In the genomic region with DNA sequence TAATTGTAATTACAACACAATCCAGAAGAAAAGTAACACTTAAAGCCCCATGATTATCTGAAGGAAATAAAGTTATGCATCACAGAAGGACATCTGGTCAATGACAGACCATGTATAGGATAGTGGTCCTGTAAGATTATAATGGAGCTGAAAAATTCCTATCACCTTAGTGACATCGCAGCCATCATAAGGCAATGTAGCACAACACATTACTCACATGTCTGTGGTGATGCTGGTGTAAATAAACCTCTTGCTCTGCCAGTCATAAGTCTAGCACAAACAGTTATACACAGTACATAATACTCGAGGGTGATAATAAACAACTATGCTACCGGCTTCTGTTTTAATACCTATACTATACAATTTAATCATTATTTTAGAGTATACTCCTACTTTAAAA, we compare ENCODE assay signal across 22 cellular contexts. TPM values are rescaled to one million over a fixed set of nuclear protein-coding genes. Genes with fewer than 3 reads are reported as not detected.
"Had no signal": no experiment of that assay in that cellular context is flagged by ENCODE, and none has a peak within 500 bp of the region (broad histone marks: within the 10 kb centered on the region; RNA-seq: fewer than 3 reads in every experiment).

No MANE protein-coding gene starts in this region.

- H3K4me3 Mint-ChIP-seq: central memory CD8-positive, alpha-beta T cell; natural killer cell treated with Interleukin-12 subunit alpha and Interleukin-12 subunit beta and Interleukin-15 and Interleukin-18, amount 100 ng/mL, for 72 hours had no signal

- DNase-seq: activated CD4-positive, alpha-beta T cell treated with anti-CD3 and anti-CD28 coated beads for 1 hour; activated CD4-positive, alpha-beta T cell treated with anti-CD3 and anti-CD28 coated beads, Interleukin-2, amount 50 U/mL, for 1 hour; activated gamma-delta T cell treated with Interleukin-2 at 50 U/mL for 16 hours; activated T-cell treated with anti-CD3 and anti-CD28 coated beads, Interleukin-2, amount 50 U/mL, for 1 hour; colonic mucosa; dorsolateral prefrontal cortex; esophagus squamous epithelium; left ventricle myocardium superior; mammary epithelial cell; right cardiac atrium; stimulated activated CD4-positive, alpha-beta T cell treated with anti-CD3 and anti-CD28 coated beads, Interleukin-12 subunit alpha, Interleukin-12 subunit beta, amount 100 ng/mL, for 4 hours; stimulated activated CD4-positive, alpha-beta T cell treated with anti-CD3 and anti-CD28 coated beads, Interleukin-4, amount 100 ng/mL, for 4 hours; stimulated activated naive CD8-positive, alpha-beta T cell treated with anti-CD3 and anti-CD28 coated beads, Interleukin-15, Interleukin-2, amounts not matched to agents 100 U/mL and 50 U/mL, for 24 hours; substantia nigra; thyroid gland; WERI-Rb-1 had no signal

- H2AFZ ChIP-seq: parathyroid adenoma had no signal

- H3K36me3 ChIP-seq: ascending aorta, colonic mucosa, esophagus squamous epithelium, neutrophil, thyroid gland, WERI-Rb-1 had no signal

- H3K9me3 ChIP-seq: ascending aorta, colonic mucosa, esophagus squamous epithelium, neutrophil, thyroid gland had no signal

- ATAC-seq: activated naive CD4-positive, alpha-beta T cell treated with anti-CD3 and anti-CD28 coated beads, Interleukin-2, amount 50 U/mL, for 72 hours; left ventricle myocardium superior; natural killer cell treated with Interleukin-12 subunit alpha and Interleukin-12 subunit beta and Interleukin-15 and Interleukin-18, amount 100 ng/mL, for 72 hours; right cardiac atrium; stimulated activated naive CD8-positive, alpha-beta T cell treated with anti-CD3 and anti-CD28 coated beads, Interleukin-15, Interleukin-2, amounts not matched to agents 100 U/mL and 50 U/mL, for 24 hours had no signal

- H3K9me3 Mint-ChIP-seq: activated naive CD4-positive, alpha-beta T cell treated with anti-CD3 and anti-CD28 coated beads, Interleukin-2, amount 50 U/mL, for 72 hours; central memory CD8-positive, alpha-beta T cell; natural killer cell treated with Interleukin-12 subunit alpha and Interleukin-12 subunit beta and Interleukin-15 and Interleukin-18, amount 100 ng/mL, for 72 hours had no signal

- H3K27me3 Mint-ChIP-seq: central memory CD8-positive, alpha-beta T cell; natural killer cell treated with Interleukin-12 subunit alpha and Interleukin-12 subunit beta and Interleukin-15 and Interleukin-18, amount 100 ng/mL, for 72 hours had no signal

- H3K9ac ChIP-seq: parathyroid adenoma had no signal

- H3K36me3 Mint-ChIP-seq: natural killer cell treated with Interleukin-12 subunit alpha and Interleukin-12 subunit beta and Interleukin-15 and Interleukin-18, amount 100 ng/mL, for 72 hours had no signal

- H3K27me3 ChIP-seq: ascending aorta, colonic mucosa, dorsolateral prefrontal cortex, esophagus squamous epithelium, neutrophil, thyroid gland had no signal

- H3K27ac ChIP-seq: ascending aorta, colonic mucosa, dorsolateral prefrontal cortex, esophagus squamous epithelium, neutrophil, parathyroid adenoma, thyroid gland, WERI-Rb-1 had no signal

- H3K4me3 ChIP-seq: ascending aorta, colonic mucosa, dorsolateral prefrontal cortex, esophagus squamous epithelium, thyroid gland had no signal

- H3K27ac Mint-ChIP-seq: activated naive CD4-positive, alpha-beta T cell treated with anti-CD3 and anti-CD28 coated beads, Interleukin-2, amount 50 U/mL, for 72 hours; natural killer cell treated with Interleukin-12 subunit alpha and Interleukin-12 subunit beta and Interleukin-15 and Interleukin-18, amount 100 ng/mL, for 72 hours had no signal

- H3K4me1 ChIP-seq: ascending aorta, colonic mucosa, parathyroid adenoma, thyroid gland had no signal

RNA-seq across cellular contexts. Expression of a gene that starts 39.9 kb away (rescaled TPM):
- total RNA-seq: ascending aorta; natural killer cell treated with Interleukin-12 subunit alpha and Interleukin-12 subunit beta and Interleukin-15 and Interleukin-18, amount 100 ng/mL, for 72 hours had no signal
